ENCODE assay signal across 9 cellular contexts in genomic region chr2:142989276-142990204, GRCh38.
DNase-seq lines count a peak whose midpoint lies in the region; ATAC-seq and TF ChIP-seq lines count a peak whose summit lies in the region.
"Had no signal": no experiment of that assay in that cellular context is flagged by ENCODE, and none has a peak within 500 bp of the region (broad histone marks: within the 10 kb centered on the region; RNA-seq: fewer than 3 reads in every experiment).

No MANE protein-coding gene starts in this region.

- DNase-seq in NCI-H446 treated with DMSO at 0.1 percent for 48 hours (lab: John Stamatoyannopoulos, UW) (peak; percentile 52), colonic mucosa (no peak)
- peak in 4 of 9 donors; percentile 7 to 16 (median 12) for DNase-seq in naive thymus-derived CD4-positive, alpha-beta T cell
- no peak for DNase-seq in activated naive CD8-positive, alpha-beta T cell treated with anti-CD3 and anti-CD28 coated beads, Interleukin-2, amount 50 U/mL, for 24 hours
- DNase-seq in activated T-cell treated with anti-CD3 and anti-CD28 coated beads, Interleukin-2, amount 50 U/mL, for 72 hours: no peak

- ATAC-seq in GM18858 (IDR thresholded peaks at IDR 0.05; ENCODE audit: unreplicated experiment) (peak; percentile 66), HG03045 (IDR thresholded peaks at IDR 0.05; ENCODE audit: unreplicated experiment) (peak; percentile 62)
- peak; percentile 50 for ATAC-seq in naive thymus-derived CD4-positive, alpha-beta T cell
- ATAC-seq in activated naive CD8-positive, alpha-beta T cell treated with anti-CD3 and anti-CD28 coated beads, Interleukin-2, amount 50 U/mL, for 24 hours: no peak
- ATAC-seq in activated T-cell treated with anti-CD3 and anti-CD28 coated beads, Interleukin-2, amount 50 U/mL, for 72 hours (replicated peaks in 1 of 2): no peak

- H3K9me3 ChIP-seq in colonic mucosa: no peaks in the 10 kb centered on the region
- H3K9me3 ChIP-seq in naive thymus-derived CD4-positive, alpha-beta T cell (ENCODE audit: control insufficient read depth in 2 of 3, low read length in 3 of 3): no peaks in the 10 kb centered on the region
- H3K9me3 ChIP-seq: neutrophil had no signal

- no peaks in the 10 kb centered on the region for H3K9me3 Mint-ChIP-seq in naive thymus-derived CD4-positive, alpha-beta T cell
- H3K9me3 Mint-ChIP-seq in activated naive CD8-positive, alpha-beta T cell treated with anti-CD3 and anti-CD28 coated beads, Interleukin-2, amount 50 U/mL, for 24 hours: no peaks in the 10 kb centered on the region
- no peaks in the 10 kb centered on the region for H3K9me3 Mint-ChIP-seq in activated T-cell treated with anti-CD3 and anti-CD28 coated beads, Interleukin-2, amount 50 U/mL, for 72 hours

- H3K4me3 ChIP-seq in colonic mucosa: no peak overlapping the region
- H3K4me3 ChIP-seq in naive thymus-derived CD4-positive, alpha-beta T cell (ENCODE audit: low read length): no peak overlapping the region

- no peaks in the 10 kb centered on the region for H3K27me3 ChIP-seq in colonic mucosa
- no peaks in the 10 kb centered on the region for H3K27me3 ChIP-seq in naive thymus-derived CD4-positive, alpha-beta T cell (ENCODE audit: control insufficient read depth in 2 of 2, insufficient read depth in 2 of 2, low read length in 2 of 2)
- H3K27me3 ChIP-seq: neutrophil had no signal

- CTCF ChIA-PET in naive thymus-derived CD4-positive, alpha-beta T cell (lab: Charles Lee): interaction anchor here (0.7 to 2.6 kb wide), 3 partner anchors 10 to 421 kb away, joined by 3 to 9 read pairs (median 3); no protein-coding TSS in a partner anchor

- POLR2A ChIA-PET in naive thymus-derived CD4-positive, alpha-beta T cell (lab: Charles Lee): no interaction called here

- no peaks in the 10 kb centered on the region for H3K4me1 ChIP-seq in colonic mucosa
- no peaks in the 10 kb centered on the region for H3K4me1 ChIP-seq in naive thymus-derived CD4-positive, alpha-beta T cell (ENCODE audit: control insufficient read depth in 2 of 2, insufficient read depth in 2 of 2, low read length in 2 of 2)

- peaks cover 0 to 38% (median 5%) of the 10 kb centered on the region in 5 donors for H3K27me3 Mint-ChIP-seq in naive thymus-derived CD4-positive, alpha-beta T cell
- H3K27me3 Mint-ChIP-seq in activated naive CD8-positive, alpha-beta T cell treated with anti-CD3 and anti-CD28 coated beads, Interleukin-2, amount 50 U/mL, for 24 hours: no peaks in the 10 kb centered on the region
- H3K27me3 Mint-ChIP-seq in activated T-cell treated with anti-CD3 and anti-CD28 coated beads, Interleukin-2, amount 50 U/mL, for 72 hours (ENCODE audit: low read depth): no peaks in the 10 kb centered on the region

- H3K4me1 Mint-ChIP-seq in naive thymus-derived CD4-positive, alpha-beta T cell: peaks cover 0 to 5% (median 0%) of the 10 kb centered on the region in 7 donors
- no peaks in the 10 kb centered on the region for H3K4me1 Mint-ChIP-seq in activated naive CD8-positive, alpha-beta T cell treated with anti-CD3 and anti-CD28 coated beads, Interleukin-2, amount 50 U/mL, for 24 hours
- no peaks in the 10 kb centered on the region for H3K4me1 Mint-ChIP-seq in activated T-cell treated with anti-CD3 and anti-CD28 coated beads, Interleukin-2, amount 50 U/mL, for 72 hours (ENCODE audit: low read depth)

- H3K36me3 ChIP-seq in colonic mucosa: no peaks in the 10 kb centered on the region
- no peaks in the 10 kb centered on the region for H3K36me3 ChIP-seq in naive thymus-derived CD4-positive, alpha-beta T cell (ENCODE audit: control insufficient read depth in 2 of 3, insufficient read depth in 3 of 3, low read length in 3 of 3)
- H3K36me3 ChIP-seq: neutrophil had no signal

- intact Hi-C loops in colonic mucosa (cut with DNase I): loop anchor here (10.0 kb wide), 1 partner anchor 305 kb away; no protein-coding TSS in a partner anchor
- intact Hi-C loops in naive thymus-derived CD4-positive, alpha-beta T cell (cut with micrococcal nuclease): no loop called here

- H3K9ac ChIP-seq in colonic mucosa (ENCODE audit: low read depth in 2 of 2, low read length in 2 of 2): no peak overlapping the region

- peak; percentile 68 for TF ChIP-seq CTCF in C4-2B (conservative IDR thresholded peaks at IDR 0.05)
- peak; percentile 44 for TF ChIP-seq CTCF in colonic mucosa (IDR thresholded peaks at IDR 0.05)

- H3K27ac Mint-ChIP-seq in naive thymus-derived CD4-positive, alpha-beta T cell: no peak overlapping the region
- no peak overlapping the region for H3K27ac Mint-ChIP-seq in activated naive CD8-positive, alpha-beta T cell treated with anti-CD3 and anti-CD28 coated beads, Interleukin-2, amount 50 U/mL, for 24 hours
- no peak overlapping the region for H3K27ac Mint-ChIP-seq in activated T-cell treated with anti-CD3 and anti-CD28 coated beads, Interleukin-2, amount 50 U/mL, for 72 hours

- H3K36me3 Mint-ChIP-seq in naive thymus-derived CD4-positive, alpha-beta T cell: no peaks in the 10 kb centered on the region
- no peaks in the 10 kb centered on the region for H3K36me3 Mint-ChIP-seq in activated naive CD8-positive, alpha-beta T cell treated with anti-CD3 and anti-CD28 coated beads, Interleukin-2, amount 50 U/mL, for 24 hours (ENCODE audit: low read depth)
- no peaks in the 10 kb centered on the region for H3K36me3 Mint-ChIP-seq in activated T-cell treated with anti-CD3 and anti-CD28 coated beads, Interleukin-2, amount 50 U/mL, for 72 hours (ENCODE audit: insufficient read depth in 2 of 2)

- no peak overlapping the region for H3K4me3 Mint-ChIP-seq in naive thymus-derived CD4-positive, alpha-beta T cell
- H3K4me3 Mint-ChIP-seq in activated naive CD8-positive, alpha-beta T cell treated with anti-CD3 and anti-CD28 coated beads, Interleukin-2, amount 50 U/mL, for 24 hours: no peak overlapping the region
- no peak overlapping the region for H3K4me3 Mint-ChIP-seq in activated T-cell treated with anti-CD3 and anti-CD28 coated beads, Interleukin-2, amount 50 U/mL, for 72 hours

- H3K27ac ChIP-seq in C4-2B (no peak overlapping the region), colonic mucosa (no peak overlapping the region)
- no peak overlapping the region for H3K27ac ChIP-seq in naive thymus-derived CD4-positive, alpha-beta T cell (ENCODE audit: low read depth, low read length)
- H3K27ac ChIP-seq: neutrophil had no signal

Comparison
In these comparisons a context has a peak if more than half of its experiments do, and no peak if none do; other contexts are left out.
1. ATAC-seq: peak in GM18858 (single experiment), HG03045 (single experiment) and naive thymus-derived CD4-positive, alpha-beta T cell (single experiment); none in activated naive CD8-positive, alpha-beta T cell treated with anti-CD3 and anti-CD28 coated beads, Interleukin-2, amount 50 U/mL, for 24 hours (single experiment) and activated T-cell treated with anti-CD3 and anti-CD28 coated beads, Interleukin-2, amount 50 U/mL, for 72 hours (0 of 2).